In genomic region chr1:206768472-206769330, GRCh38 we compare ENCODE assay signal across 13 cellular contexts. TPM values are rescaled to one million over a fixed set of nuclear protein-coding genes. Genes with fewer than 3 reads are reported as not detected.
DNase-seq lines count a peak whose midpoint lies in the region; ATAC-seq and TF ChIP-seq lines count a peak whose summit lies in the region.
"Had no signal": no experiment of that assay in that cellular context is flagged by ENCODE, and none has a peak within 500 bp of the region (broad histone marks: within the 10 kb centered on the region; RNA-seq: fewer than 3 reads in every experiment).

No MANE protein-coding gene starts in this region.

- peak; percentile 15 for ATAC-seq in GM18502 (IDR thresholded peaks at IDR 0.05; ENCODE audit: poor library complexity, unreplicated experiment)
- peak; percentile 7 for ATAC-seq in GM21447 (IDR thresholded peaks at IDR 0.05; ENCODE audit: unreplicated experiment)
- ATAC-seq in HG03342 (IDR thresholded peaks at IDR 0.05; ENCODE audit: unreplicated experiment), result peak; percentile 3
- ATAC-seq in effector memory CD8-positive, alpha-beta T cell (replicated peaks), result peak; percentile 28
- no peak for ATAC-seq in HG02610 (IDR thresholded peaks at IDR 0.05; ENCODE audit: unreplicated experiment)
- ATAC-seq: left colon had no signal

- CTCF ChIA-PET in Calu3 (lab: Charles Lee), result interaction anchor here (0.5 kb wide), 1 partner anchor 24 kb away, joined by 3 read pairs; no protein-coding TSS in a partner anchor

- H3K4me1 Mint-ChIP-seq in effector memory CD8-positive, alpha-beta T cell (ENCODE audit: low read depth in 2 of 2), result peaks cover 61 to 69% of the 10 kb centered on the region in 2 donors
- H3K4me1 Mint-ChIP-seq in Calu3 (ENCODE audit: low read depth, unreplicated experiment), result peaks cover 9% of the 10 kb centered on the region

- no peak for DNase-seq in effector memory CD8-positive, alpha-beta T cell
- DNase-seq in NOMO-1 treated with DMSO at 0.1 percent for 48 hours (lab: John Stamatoyannopoulos, UW; ENCODE audit: unreplicated experiment), result no peak
- DNase-seq in Calu3, result no peak
- DNase-seq in NCI-H226, result no peak
- DNase-seq: HFFc6, left colon, NCI-H526, tibial artery had no signal

- no peaks in the 10 kb centered on the region for H3K9me3 Mint-ChIP-seq in effector memory CD8-positive, alpha-beta T cell
- no peaks in the 10 kb centered on the region for H3K9me3 Mint-ChIP-seq in Calu3 (ENCODE audit: low read depth, unreplicated experiment)
- H3K9me3 Mint-ChIP-seq: HFFc6 had no signal

- no TSS peak for BruUV-seq in Calu3 (replicated peaks; lab: Mats Ljungman, UMichigan)

- peak overlapping the region; percentile 63 to 71 for H3K27ac Mint-ChIP-seq in effector memory CD8-positive, alpha-beta T cell
- no peak overlapping the region for H3K27ac Mint-ChIP-seq in Calu3 (ENCODE audit: unreplicated experiment)
- H3K27ac Mint-ChIP-seq: HFFc6 had no signal

- TF ChIP-seq CTCF in Calu3 (IDR thresholded peaks at IDR 0.05; ENCODE audit: unreplicated experiment), result no peak

- intact Hi-C loops in Calu3 (cut with micrococcal nuclease; ENCODE audit: unreplicated experiment), result no loop called here

- H3K27me3 Mint-ChIP-seq in effector memory CD8-positive, alpha-beta T cell, result no peaks in the 10 kb centered on the region
- peaks cover 59% of the 10 kb centered on the region for H3K27me3 Mint-ChIP-seq in Calu3 (ENCODE audit: unreplicated experiment)

- H3K36me3 Mint-ChIP-seq in effector memory CD8-positive, alpha-beta T cell (ENCODE audit: insufficient read depth), result peaks cover 8% of the 10 kb centered on the region
- no peaks in the 10 kb centered on the region for H3K36me3 Mint-ChIP-seq in Calu3 (ENCODE audit: insufficient read depth, unreplicated experiment)

- peak overlapping the region; percentile 40 to 45 for H3K4me3 Mint-ChIP-seq in effector memory CD8-positive, alpha-beta T cell
- no peak overlapping the region for H3K4me3 Mint-ChIP-seq in Calu3 (ENCODE audit: low read depth, unreplicated experiment)
- H3K4me3 Mint-ChIP-seq: HFFc6 had no signal

RNA-seq across cellular contexts. Expression of gene IL19, which starts 1.9 kb away (rescaled TPM):
- total RNA-seq in Calu3 (2022), result not detected in 2 replicates
- total RNA-seq: HFFc6; left colon; T-helper 2 cell treated with Interferon-gamma antibody and Interleukin-4, amounts not matched to agents 100 ng/mL and 5 ng/mL, for 36 hours had no signal

RNA-seq across cellular contexts. Expression of gene IL10, which starts 3.6 kb away (rescaled TPM):
- not detected in 2 replicates for total RNA-seq in Calu3 (2022)
- total RNA-seq: HFFc6 had no signal
